ENCODE assay signal across 9 cellular contexts in genomic region chr2:182716665-182716990, GRCh38. TPM values are rescaled to one million over a fixed set of nuclear protein-coding genes. Genes with fewer than 3 reads are reported as not detected.
DNase-seq lines count a peak whose midpoint lies in the region; ATAC-seq and TF ChIP-seq lines count a peak whose summit lies in the region.
"Had no signal": no experiment of that assay in that cellular context is flagged by ENCODE, and none has a peak within 500 bp of the region (broad histone marks: within the 10 kb centered on the region; RNA-seq: fewer than 3 reads in every experiment).

No MANE protein-coding gene starts in this region.

- H2BK120ac ChIP-seq in trophoblast cell (ENCODE audit: insufficient read depth, low read length, poor library complexity), result no peak overlapping the region

- peak overlapping the region; percentile 96 for H4K8ac ChIP-seq in trophoblast cell (ENCODE audit: low read depth, low read length)

- no peaks in the 10 kb centered on the region for H3K27me3 ChIP-seq in heart right ventricle
- H3K27me3 ChIP-seq in endodermal cell (ENCODE audit: control insufficient read depth, insufficient read depth, low read length, poor library complexity, severe bottlenecking), result no peaks in the 10 kb centered on the region
- H3K27me3 ChIP-seq in trophoblast cell (ENCODE audit: insufficient read depth, low read length), result no peaks in the 10 kb centered on the region

- ATAC-seq in heart right ventricle (no peak), Right ventricle myocardium inferior (no peak), GM21576 (IDR thresholded peaks at IDR 0.05; ENCODE audit: unreplicated experiment) (no peak)

- H3K4me1 ChIP-seq in heart right ventricle (peaks cover 0 to 48% (median 24%) of the 10 kb centered on the region in 9 donors), endodermal cell (ENCODE audit: control insufficient read depth, insufficient read depth, low read length) (no peaks in the 10 kb centered on the region), trophoblast cell (ENCODE audit: control insufficient read depth in 1 of 2, insufficient read depth in 2 of 2, low read length in 2 of 2) (peaks cover 0 to 2% of the 10 kb centered on the region in 2 experiments)

- H2BK12ac ChIP-seq in trophoblast cell (ENCODE audit: low read length), result no peak overlapping the region

- H3K9me3 Mint-ChIP-seq in endodermal cell (no peaks in the 10 kb centered on the region), osteocyte (ENCODE audit: unreplicated experiment) (no peaks in the 10 kb centered on the region)
- H3K9me3 Mint-ChIP-seq: stimulated activated naive CD8-positive, alpha-beta T cell treated with anti-CD3 and anti-CD28 coated beads, Interleukin-15, Interleukin-2, amounts not matched to agents 100 ng/mL and 50 ng/mL, for 24 hours had no signal

- H3K4me2 ChIP-seq in trophoblast cell (ENCODE audit: low read length), result peak overlapping the region; percentile 90

- peak overlapping the region; percentile 73 for H3K18ac ChIP-seq in trophoblast cell (ENCODE audit: low read length)

- H3K4me1 Mint-ChIP-seq in endodermal cell (peaks cover 8% of the 10 kb centered on the region), osteocyte (ENCODE audit: unreplicated experiment) (peaks cover 2% of the 10 kb centered on the region)

- H3K27ac Mint-ChIP-seq in endodermal cell (no peak overlapping the region), osteocyte (ENCODE audit: unreplicated experiment) (no peak overlapping the region)
- H3K27ac Mint-ChIP-seq: stimulated activated naive CD8-positive, alpha-beta T cell treated with anti-CD3 and anti-CD28 coated beads, Interleukin-15, Interleukin-2, amounts not matched to agents 100 ng/mL and 50 ng/mL, for 24 hours had no signal

- H3K14ac ChIP-seq in trophoblast cell (ENCODE audit: low read length), result peak overlapping the region; percentile 86

- peak overlapping the region; percentile 55 for H4K12ac ChIP-seq in trophoblast cell (ENCODE audit: low read depth, low read length)

- TF ChIP-seq CTCF in heart right ventricle (IDR thresholded peaks at IDR 0.05), result no peak
- TF ChIP-seq CTCF in endodermal cell (conservative IDR thresholded peaks at IDR 0.05), result no peak
- no peak for TF ChIP-seq CTCF in osteocyte (IDR thresholded peaks at IDR 0.05)

- peaks cover 10% of the 10 kb centered on the region for H3K79me1 ChIP-seq in trophoblast cell (ENCODE audit: low read length)

- H3K4me3 Mint-ChIP-seq in endodermal cell, result no peak overlapping the region
- H3K4me3 Mint-ChIP-seq in osteocyte (ENCODE audit: unreplicated experiment), result no peak overlapping the region
- H3K4me3 Mint-ChIP-seq: stimulated activated naive CD8-positive, alpha-beta T cell treated with anti-CD3 and anti-CD28 coated beads, Interleukin-15, Interleukin-2, amounts not matched to agents 100 ng/mL and 50 ng/mL, for 24 hours had no signal

- peaks cover 8% of the 10 kb centered on the region for H3K79me2 ChIP-seq in trophoblast cell (ENCODE audit: control insufficient read depth, insufficient read depth, low read length, poor library complexity)

- WGBS in heart right ventricle, 2 donors, result 1% methylated on average over 12 of the region's 12 CpGs
- 0 to 1% methylated on average over 1 to 12 of the region's 12 CpGs for WGBS in endodermal cell (ENCODE audit: insufficient coverage in 1 of 2, insufficient read length in 1 of 2), 2 experiments
- no CpG with 5 or more reads among the region's 12 CpGs for WGBS in trophoblast cell (ENCODE audit: extremely low coverage, insufficient coverage, insufficient read length)

- peak overlapping the region; percentile 78 to 98 (median 92) for H3K4me3 ChIP-seq in heart right ventricle
- H3K4me3 ChIP-seq in endodermal cell (ENCODE audit: low read length), result peak overlapping the region; percentile 92
- H3K4me3 ChIP-seq in trophoblast cell (ENCODE audit: low read depth, low read length), result peak overlapping the region; percentile 99

- no peak overlapping the region for H2AK5ac ChIP-seq in trophoblast cell (ENCODE audit: low read length)

- DNase-seq in heart right ventricle, result no peak
- no peak for DNase-seq in Right ventricle myocardium inferior (ENCODE audit: missing footprints)
- DNase-seq in NCI-H2029 treated with DMSO at 0.1 percent for 48 hours (lab: John Stamatoyannopoulos, UW), result peak; percentile 26
- DNase-seq in endodermal cell, result no peak
- peak; percentile 2 to 45 for DNase-seq in trophoblast cell
- DNase-seq in osteocyte (ENCODE audit: extremely low spot score, unreplicated experiment), result no peak
- no peak for DNase-seq in EL

- H3K9me3 ChIP-seq in heart right ventricle (no peaks in the 10 kb centered on the region), endodermal cell (ENCODE audit: control insufficient read depth, low read length) (no peaks in the 10 kb centered on the region), trophoblast cell (ENCODE audit: insufficient read depth, low read depth, low read length) (peaks cover 2% of the 10 kb centered on the region)

- H3K9ac ChIP-seq in endodermal cell (ENCODE audit: extremely low read depth, low read length, poor library complexity, severe bottlenecking), result peak overlapping the region; percentile 73
- H3K9ac ChIP-seq in trophoblast cell (ENCODE audit: low read length), result peak overlapping the region; percentile 83

- peak overlapping the region; percentile 80 for H4K91ac ChIP-seq in trophoblast cell (ENCODE audit: low read depth, low read length)

- intact Hi-C loops in heart right ventricle (cut with DNase I), result loop anchor here in 1 of 10 donors (5.0 kb wide), 1 partner anchor 361 kb away; the partner anchor contains the start of gene DUSP19
- intact Hi-C loops in Right ventricle myocardium inferior (cut with DNase I), result loop anchor here (5.0 kb wide), 1 partner anchor 49 kb away; no protein-coding TSS in a partner anchor

- peaks cover 10% of the 10 kb centered on the region for H3K36me3 Mint-ChIP-seq in endodermal cell (ENCODE audit: low read depth)
- H3K36me3 Mint-ChIP-seq in osteocyte (ENCODE audit: unreplicated experiment), result peaks cover 2% of the 10 kb centered on the region

- H3K36me3 ChIP-seq in heart right ventricle, result peaks cover 0 to 32% (median 0%) of the 10 kb centered on the region in 9 donors
- H3K36me3 ChIP-seq in endodermal cell (ENCODE audit: control insufficient read depth, insufficient read depth, low read length), result peaks cover 36% of the 10 kb centered on the region
- no peaks in the 10 kb centered on the region for H3K36me3 ChIP-seq in trophoblast cell (ENCODE audit: control insufficient read depth in 1 of 2, insufficient read depth in 2 of 2, low read length in 2 of 2)

- H3K27me3 Mint-ChIP-seq in endodermal cell (ENCODE audit: insufficient read depth) (no peaks in the 10 kb centered on the region), osteocyte (ENCODE audit: unreplicated experiment) (no peaks in the 10 kb centered on the region)

- peak overlapping the region; percentile 46 for H3K4ac ChIP-seq in trophoblast cell (ENCODE audit: low read depth, low read length)

- peak overlapping the region; percentile 97 for H2AFZ ChIP-seq in trophoblast cell (ENCODE audit: insufficient read depth, low read length, poor library complexity)

- H3K27ac ChIP-seq in heart right ventricle, result peak overlapping the region; percentile 70 to 93 (median 86)
- peak overlapping the region; percentile 20 for H3K27ac ChIP-seq in endodermal cell (ENCODE audit: low read depth, low read length)
- peak overlapping the region; percentile 77 for H3K27ac ChIP-seq in trophoblast cell (ENCODE audit: low read depth, low read length)

- no peak overlapping the region for H3K23ac ChIP-seq in trophoblast cell (ENCODE audit: low read length)

- no peak overlapping the region for H2BK5ac ChIP-seq in trophoblast cell (ENCODE audit: low read depth, low read length, poor library complexity)

RNA-seq across cellular contexts. Expression of gene DNAJC10, which starts 0.6 kb away (rescaled TPM):
- 10 to 100 TPM; 37.6 to 63.7 (median 57.5) TPM for total RNA-seq in heart right ventricle
- 10 to 100 TPM; 17.3 to 18.5 TPM for polyA plus RNA-seq in heart right ventricle
- 50.7 TPM for total RNA-seq in Right ventricle myocardium inferior
- 100 to 1,000 TPM; 212 to 232 TPM for total RNA-seq in endodermal cell
- polyA plus RNA-seq in endodermal cell (2013, experiment 1 of 2), result 74.6 TPM
- 68.4 TPM for polyA plus RNA-seq in endodermal cell (2013, experiment 2 of 2)
- polyA plus RNA-seq in trophoblast cell (2013), result 51.6 and 53.8 TPM in 2 replicates
- 157 and 167 TPM in 2 replicates for total RNA-seq in osteocyte

Comparison
In these comparisons a context has a peak if more than half of its experiments do, and no peak if none do; other contexts are left out.
1. DNase-seq: peak in NCI-H2029 treated with DMSO at 0.1 percent for 48 hours (single experiment) and trophoblast cell (2 of 2); none in heart right ventricle (0 of 2), Right ventricle myocardium inferior (single experiment), endodermal cell (single experiment), osteocyte (single experiment) and EL (single experiment).
2. H3K27ac ChIP-seq: peak in every context shown above with its lines; median percentile 86 in heart right ventricle; 77 in trophoblast cell; 20 in endodermal cell.
3. Peak in every context shown above with its lines, with median percentiles within 50 percentile points of each other: H3K4me3 ChIP-seq.